In genomic region chr12:26339976-26340375, GRCh38 we compare ENCODE assay signal across 19 cellular contexts.
"Had no signal": no experiment of that assay in that cellular context is flagged by ENCODE, and none has a peak within 500 bp of the region (broad histone marks: within the 10 kb centered on the region; RNA-seq: fewer than 3 reads in every experiment).

No MANE protein-coding gene starts in this region.

- H3K9me3 ChIP-seq: esophagus muscularis mucosa, prostate gland, right atrium auricular region, testis, upper lobe of right lung had no signal

- H3K4me3 Mint-ChIP-seq: activated B cell treated with CpG ODN at 0.5 μM for 24 hours; activated CD4-positive, alpha-beta memory T cell treated with anti-CD3 and anti-CD28 coated beads, Interleukin-2, amount 10 ng/mL, durations not matched to agents 7 days and 5 days; activated naive CD4-positive, alpha-beta T cell treated with anti-CD3 and anti-CD28 coated beads for 36 hours; activated T-cell treated with anti-CD3 and anti-CD28 coated beads, Interleukin-2, amount 50 U/mL, for 24 hours; nephron; stimulated activated naive CD8-positive, alpha-beta T cell treated with anti-CD3 and anti-CD28 coated beads, Interleukin-15, amount 100 ng/mL, for 72 hours; T-cell had no signal

- FAIRE-seq: colon, small intestine had no signal

- H3K27ac ChIP-seq: cardiac muscle cell, esophagus muscularis mucosa, prostate gland, right atrium auricular region, testis, upper lobe of right lung had no signal

- H3K4me3 ChIP-seq: cardiac muscle cell, esophagus muscularis mucosa, prostate gland, right atrium auricular region, testis, upper lobe of right lung had no signal

- H3K9me3 Mint-ChIP-seq: activated B cell treated with CpG ODN at 0.5 μM for 24 hours; activated CD4-positive, alpha-beta memory T cell treated with anti-CD3 and anti-CD28 coated beads, Interleukin-2, amount 10 ng/mL, durations not matched to agents 7 days and 5 days; nephron had no signal

- DNase-seq: activated B cell treated with CpG ODN at 0.5 μM for 24 hours; activated CD4-positive, alpha-beta memory T cell treated with anti-CD3 and anti-CD28 coated beads, Interleukin-2, amount 10 ng/mL, durations not matched to agents 7 days and 5 days; activated CD4-positive, alpha-beta T cell treated with anti-CD3 and anti-CD28 coated beads for 4 hours; activated naive CD4-positive, alpha-beta T cell treated with anti-CD3 and anti-CD28 coated beads for 36 hours; activated T-cell treated with anti-CD3 and anti-CD28 coated beads, Interleukin-2, amount 50 U/mL, for 24 hours; mesendoderm; small intestine; stimulated activated CD4-positive, alpha-beta T cell treated with anti-CD3 and anti-CD28 coated beads, Interleukin-15, amount 100 ng/mL, for 24 hours; stimulated activated CD4-positive, alpha-beta T cell treated with anti-CD3 and anti-CD28 coated beads, Interleukin-2, amount 100 ng/mL, for 48 hours; stimulated activated naive CD8-positive, alpha-beta T cell treated with anti-CD3 and anti-CD28 coated beads, Interleukin-15, amount 100 ng/mL, for 72 hours; T-cell; testis; upper lobe of right lung had no signal

- ATAC-seq: T-cell had no signal

- H3K4me1 ChIP-seq: esophagus muscularis mucosa, prostate gland, testis, upper lobe of right lung had no signal

- H3K27me3 ChIP-seq: cardiac muscle cell, esophagus muscularis mucosa, right atrium auricular region, testis, upper lobe of right lung had no signal

- H3K27ac Mint-ChIP-seq: activated B cell treated with CpG ODN at 0.5 μM for 24 hours; activated CD4-positive, alpha-beta memory T cell treated with anti-CD3 and anti-CD28 coated beads, Interleukin-2, amount 10 ng/mL, durations not matched to agents 7 days and 5 days; activated naive CD4-positive, alpha-beta T cell treated with anti-CD3 and anti-CD28 coated beads for 36 hours; activated T-cell treated with anti-CD3 and anti-CD28 coated beads, Interleukin-2, amount 50 U/mL, for 24 hours; T-cell had no signal

- H3K27me3 Mint-ChIP-seq: activated B cell treated with CpG ODN at 0.5 μM for 24 hours; activated CD4-positive, alpha-beta memory T cell treated with anti-CD3 and anti-CD28 coated beads, Interleukin-2, amount 10 ng/mL, durations not matched to agents 7 days and 5 days; activated T-cell treated with anti-CD3 and anti-CD28 coated beads, Interleukin-2, amount 50 U/mL, for 24 hours; stimulated activated naive CD8-positive, alpha-beta T cell treated with anti-CD3 and anti-CD28 coated beads, Interleukin-15, amount 100 ng/mL, for 72 hours; T-cell had no signal

- H3K36me3 ChIP-seq: cardiac muscle cell, prostate gland, right atrium auricular region had no signal
